20 cellular contexts compared by ENCODE assay signal in genomic region chr10:70295321-70295720, GRCh38. TPM values are rescaled to one million over a fixed set of nuclear protein-coding genes. Genes with fewer than 3 reads are reported as not detected.
DNase-seq lines count a peak whose midpoint lies in the region; ATAC-seq and TF ChIP-seq lines count a peak whose summit lies in the region.
"Had no signal": no experiment of that assay in that cellular context is flagged by ENCODE, and none has a peak within 500 bp of the region (broad histone marks: within the 10 kb centered on the region; RNA-seq: fewer than 3 reads in every experiment).

No MANE protein-coding gene starts in this region.

- ATAC-seq in omental fat pad (ENCODE audit: low FRiP score), result no peak
- ATAC-seq in GM18511 (IDR thresholded peaks at IDR 0.05; ENCODE audit: unreplicated experiment), result no peak
- ATAC-seq: CD8-positive, alpha-beta T cell; Panc1; T-helper 17 cell had no signal

- H3K36me3 ChIP-seq in HEK293 (ENCODE audit: control insufficient read depth in 2 of 2, insufficient read depth in 1 of 2, low read length in 2 of 2), result no peaks in the 10 kb centered on the region

- POLR2A ChIA-PET in HEK293 (lab: Yijun Ruan, JAX), result no interaction called here
- POLR2A ChIA-PET in RWPE1 (lab: Yijun Ruan, JAX; ENCODE audit: low non-redundant PET), result no interaction called here

- peak; percentile 8 for DNase-seq in NCI-H146 (lab: John Stamatoyannopoulos, UW)
- no peak for DNase-seq in NCI-H146 treated with DMSO at 0.1 percent for 48 hours (lab: John Stamatoyannopoulos, UW; ENCODE audit: unreplicated experiment)
- peak; percentile 37 for DNase-seq in RWPE1 (ENCODE audit: low spot score)
- peak; percentile 21 for DNase-seq in omental fat pad (ENCODE audit: low spot score)
- DNase-seq in T1000 (lab: John Stamatoyannopoulos, UW), result no peak
- DNase-seq in NCI-H1092 (lab: John Stamatoyannopoulos, UW), result no peak
- DNase-seq: 8988T; BE2C; CD8-positive, alpha-beta T cell; GDM1; KG1; NCI-H1092 treated with DMSO at 0.1 percent for 48 hours; NCI-H187; NCI-H446; SHP77; T-helper 17 cell had no signal

- CTCF ChIA-PET in HEK293 (lab: Yijun Ruan, JAX), result no interaction called here
- CTCF ChIA-PET in RWPE1 (lab: Yijun Ruan, JAX), result interaction anchor here (0.5 kb wide), 2 partner anchors 66 to 70 kb away, joined by 3 read pairs; no protein-coding TSS in a partner anchor

- H3K9me3 ChIP-seq in HEK293 (ENCODE audit: control insufficient read depth, insufficient read depth, low read depth, low read length), result no peaks in the 10 kb centered on the region
- H3K9me3 ChIP-seq: BE2C had no signal

- TF ChIP-seq CTCF in HEK293 (tag by site-specific recombination; IDR thresholded peaks at IDR 0.05) (no peak), RWPE1 (conservative IDR thresholded peaks at IDR 0.05; ENCODE audit: low read depth) (no peak), omental fat pad (IDR thresholded peaks at IDR 0.05) (no peak)

- no peak overlapping the region for H3K27ac ChIP-seq in HEK293 (ENCODE audit: extremely low read depth, low read depth, low read length)
- H3K27ac ChIP-seq in RWPE1, result peak overlapping the region; percentile 87

- no peaks in the 10 kb centered on the region for H3K4me1 ChIP-seq in HEK293 (ENCODE audit: control insufficient read depth, insufficient read depth, low read length)
- H3K4me1 ChIP-seq: BE2C had no signal

- no peak overlapping the region for H3K4me3 ChIP-seq in HEK293 (ENCODE audit: low read depth, low read length)

TF ChIP-seq in HEK293, 187 proteins besides CTCF, POLR2A, EP300 and RAD21:
- TF ChIP-seq PBX3 (CRISPR knock-in tag; IDR thresholded peaks at IDR 0.05), result no peak
- no peak for TF ChIP-seq TRIM28 (IDR thresholded peaks at IDR 0.05; ENCODE audit: borderline replicate concordance, low read length)
- TF ChIP-seq ZNF146 (tag by site-specific recombination; IDR thresholded peaks at IDR 0.05), result no peak
- TF ChIP-seq ZIC2 (tag by site-specific recombination; IDR thresholded peaks at IDR 0.05), result peak; percentile 27; the same call in 1 of the 2 replicates
- no peak for TF ChIP-seq ZNF18 (tag by site-specific recombination; IDR thresholded peaks at IDR 0.05)

RNA-seq across cellular contexts. Expression of gene NPFFR1, which starts 11.5 kb away (rescaled TPM):
- 1 to 10 TPM in 1 of 4 donors, under 1 TPM in 2, not detected in 1; 0.19 to 3.4 (median 0.60) TPM for total RNA-seq in omental fat pad
- total RNA-seq: CD8-positive, alpha-beta T cell; M059J; T-helper 17 cell had no signal

Comparison
In these comparisons a context has a peak if more than half of its experiments do, and no peak if none do; other contexts are left out.
1. DNase-seq: peak in NCI-H146 (single experiment), RWPE1 (single experiment) and omental fat pad (single experiment); none in NCI-H146 treated with DMSO at 0.1 percent for 48 hours (single experiment), T1000 (single experiment) and NCI-H1092 (single experiment).